In the genomic region with DNA sequence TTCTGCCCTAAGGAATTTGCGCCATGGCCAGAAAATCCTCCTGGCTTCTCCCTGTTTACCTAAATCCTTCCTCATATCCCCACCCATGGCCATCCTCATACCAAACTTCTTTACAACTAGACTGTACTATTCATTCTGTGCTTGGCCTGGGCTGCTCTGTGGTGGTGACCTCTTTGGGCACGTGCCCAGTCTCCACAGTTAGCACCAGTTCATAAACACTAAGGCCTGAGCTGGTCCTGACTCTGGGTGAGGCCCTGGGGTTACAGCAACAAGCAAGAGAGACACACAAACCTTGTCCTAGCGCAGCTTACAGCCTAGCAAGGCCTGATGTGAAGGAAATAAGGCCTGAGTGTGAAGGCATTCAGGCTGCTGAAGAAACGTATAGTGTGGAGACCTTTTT, we compare ENCODE assay signal across 1 cellular context.
TF ChIP-seq lines count a peak whose summit lies in the region.

No MANE protein-coding gene starts in this region.

TF ChIP-seq in HCT116, 20 proteins besides CTCF, POLR2A, EP300 and RAD21:
- TF ChIP-seq JUND (IDR thresholded peaks at IDR 0.05) (no peak), ZBTB33 (IDR thresholded peaks at IDR 0.05; ENCODE audit: extremely low read depth, insufficient replicate concordance, low read length) (no peak), ELF1 (IDR thresholded peaks at IDR 0.05; ENCODE audit: borderline replicate concordance, low read depth) (no peak), MAX (IDR thresholded peaks at IDR 0.05) (no peak), SP1 (IDR thresholded peaks at IDR 0.05; ENCODE audit: low read depth) (no peak), SIN3A (IDR thresholded peaks at IDR 0.05; ENCODE audit: low read depth) (no peak), FOSL1 (IDR thresholded peaks at IDR 0.05; ENCODE audit: low read depth) (no peak), YY1 (IDR thresholded peaks at IDR 0.05; ENCODE audit: extremely low read depth, insufficient replicate concordance, low read depth, low read length) (no peak), ZNF274 (IDR thresholded peaks at IDR 0.05; ENCODE audit: low read depth, low read length) (no peak), ATF3 (IDR thresholded peaks at IDR 0.05) (no peak), EGR1 (IDR thresholded peaks at IDR 0.05; ENCODE audit: low read depth) (no peak), EZH2phosphoT487 (IDR thresholded peaks at IDR 0.05; ENCODE audit: borderline replicate concordance) (no peak), CEBPB (IDR thresholded peaks at IDR 0.05; ENCODE audit: low read depth) (no peak), ZFX (IDR thresholded peaks at IDR 0.05) (no peak)
- TF ChIP-seq, protein P1, sequence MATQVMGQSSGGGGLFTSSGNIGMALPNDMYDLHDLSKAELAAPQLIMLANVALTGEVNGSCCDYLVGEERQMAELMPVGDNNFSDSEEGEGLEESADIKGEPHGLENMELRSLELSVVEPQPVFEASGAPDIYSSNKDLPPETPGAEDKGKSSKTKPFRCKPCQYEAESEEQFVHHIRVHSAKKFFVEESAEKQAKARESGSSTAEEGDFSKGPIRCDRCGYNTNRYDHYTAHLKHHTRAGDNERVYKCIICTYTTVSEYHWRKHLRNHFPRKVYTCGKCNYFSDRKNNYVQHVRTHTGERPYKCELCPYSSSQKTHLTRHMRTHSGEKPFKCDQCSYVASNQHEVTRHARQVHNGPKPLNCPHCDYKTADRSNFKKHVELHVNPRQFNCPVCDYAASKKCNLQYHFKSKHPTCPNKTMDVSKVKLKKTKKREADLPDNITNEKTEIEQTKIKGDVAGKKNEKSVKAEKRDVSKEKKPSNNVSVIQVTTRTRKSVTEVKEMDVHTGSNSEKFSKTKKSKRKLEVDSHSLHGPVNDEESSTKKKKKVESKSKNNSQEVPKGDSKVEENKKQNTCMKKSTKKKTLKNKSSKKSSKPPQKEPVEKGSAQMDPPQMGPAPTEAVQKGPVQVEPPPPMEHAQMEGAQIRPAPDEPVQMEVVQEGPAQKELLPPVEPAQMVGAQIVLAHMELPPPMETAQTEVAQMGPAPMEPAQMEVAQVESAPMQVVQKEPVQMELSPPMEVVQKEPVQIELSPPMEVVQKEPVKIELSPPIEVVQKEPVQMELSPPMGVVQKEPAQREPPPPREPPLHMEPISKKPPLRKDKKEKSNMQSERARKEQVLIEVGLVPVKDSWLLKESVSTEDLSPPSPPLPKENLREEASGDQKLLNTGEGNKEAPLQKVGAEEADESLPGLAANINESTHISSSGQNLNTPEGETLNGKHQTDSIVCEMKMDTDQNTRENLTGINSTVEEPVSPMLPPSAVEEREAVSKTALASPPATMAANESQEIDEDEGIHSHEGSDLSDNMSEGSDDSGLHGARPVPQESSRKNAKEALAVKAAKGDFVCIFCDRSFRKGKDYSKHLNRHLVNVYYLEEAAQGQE (IDR thresholded peaks at IDR 0.05; ENCODE audit: low read depth): no peak
TF ChIP-seq in HCT116: peak in this region for 0.
